Comparison of ENCODE assay signal across 8 cellular contexts in the genomic region with DNA sequence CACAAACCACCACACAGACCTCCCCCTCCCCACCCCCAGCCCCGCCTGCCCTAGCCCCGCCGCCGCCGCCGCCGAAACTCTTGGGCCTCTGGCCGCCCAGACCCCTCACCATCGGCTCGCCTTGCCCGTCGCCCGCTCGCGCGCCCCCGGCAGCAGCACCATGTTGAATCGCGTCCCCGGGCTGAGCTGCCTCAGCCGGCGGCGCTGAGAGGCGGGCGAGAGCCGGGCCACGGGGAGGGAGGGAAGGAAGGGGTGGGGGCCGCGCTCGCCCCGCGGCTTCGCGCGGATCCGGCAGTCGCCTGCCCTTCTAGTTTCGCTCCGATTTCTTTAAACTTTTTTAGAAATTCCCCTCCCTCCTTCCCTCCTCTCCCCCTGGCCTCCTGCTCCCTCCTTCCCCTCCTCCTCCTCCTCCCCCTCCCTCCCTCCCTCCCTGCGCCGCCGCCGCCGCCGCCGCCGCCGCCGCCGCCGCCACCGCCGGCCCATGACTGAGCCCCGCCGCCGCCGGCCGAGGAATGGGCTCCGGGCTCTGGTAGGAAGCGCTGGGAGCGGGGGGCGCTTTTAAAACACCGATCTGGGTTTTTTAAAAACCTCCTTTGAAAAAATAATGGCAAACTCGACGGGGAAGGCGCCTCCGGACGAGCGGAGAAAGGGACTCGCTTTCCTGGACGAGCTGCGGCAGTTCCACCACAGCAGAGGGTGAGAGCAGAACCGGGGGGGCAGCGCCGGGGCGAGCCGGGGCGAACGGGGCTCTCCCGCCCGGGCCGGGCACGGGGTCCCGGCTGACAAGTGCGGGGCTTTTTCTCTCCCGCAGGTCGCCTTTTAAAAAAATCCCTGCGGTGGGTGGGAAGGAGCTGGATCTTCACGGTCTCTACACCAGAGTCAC. TPM values are rescaled to one million over a fixed set of nuclear protein-coding genes. Genes with fewer than 3 reads are reported as not detected.
A peak's percentile ranks its signal among the peaks of the same experiment; 100 is the strongest.
DNase-seq lines count a peak whose midpoint lies in the region; ATAC-seq and TF ChIP-seq lines count a peak whose summit lies in the region.

Gene ARID2 (plus strand): TSS at position 474 of the 883 bp plus-strand sequence. CDS start 131 bp downstream, at position 605.

- intact Hi-C loops in natural killer cell (cut with micrococcal nuclease), result loop anchor here (5.0 kb wide), 4 partner anchors 488 to 643 kb away; partner anchors contain the start of genes ANO6, SLC38A1 and SLC38A2

- DNase-seq in fibroblast of peridontal ligament (ENCODE audit: extremely low read depth), result peak; percentile 68
- DNase-seq in natural killer cell, result peak; percentile 71
- DNase-seq in stimulated activated naive CD4-positive, alpha-beta T cell (lab: John Stamatoyannopoulos, UW), result peak; percentile 62 to 85 (median 72)

- peaks cover 0 to 33% (median 13%) of the 10 kb centered on the region in 11 experiments; a peak in 13 of 22 replicates for H3K36me3 ChIP-seq in BLaER1 treated with 17β-estradiol and CSF1 and Interleukin-3, amounts not matched to agents 10 nM and 100 nM

- peak within 1 kb of the TSS; percentile 99 for H3K27ac Mint-ChIP-seq in activated T-helper 17 cell treated with anti-CD3 and anti-CD28 coated beads, Interleukin-2, amount 50 U/mL, for 72 hours
- H3K27ac Mint-ChIP-seq in natural killer cell, result peak within 1 kb of the TSS; percentile 100

- H3K9ac ChIP-seq in BLaER1 treated with 17β-estradiol and CSF1 and Interleukin-3, amounts not matched to agents 10 nM and 100 nM, result peak within 1 kb of the TSS; percentile 96 to 100 (median 99)

- H3K4me1 Mint-ChIP-seq in activated T-helper 17 cell treated with anti-CD3 and anti-CD28 coated beads, Interleukin-2, amount 50 U/mL, for 72 hours, result peaks cover 10% of the 10 kb centered on the region
- peaks cover 52 to 63% of the 10 kb centered on the region in 2 donors for H3K4me1 Mint-ChIP-seq in natural killer cell

- TF ChIP-seq CTCF in natural killer cell (IDR thresholded peaks at IDR 0.05), result no peak

- ATAC-seq in GM19372 (IDR thresholded peaks at IDR 0.05; ENCODE audit: low read depth, unreplicated experiment) (peak; percentile 3), HG03521 (IDR thresholded peaks at IDR 0.05; ENCODE audit: unreplicated experiment) (peak; percentile 8), natural killer cell (peak; percentile 20 to 43 (median 34))
- peak; percentile 39 for ATAC-seq in activated T-helper 17 cell treated with anti-CD3 and anti-CD28 coated beads, Interleukin-2, amount 50 U/mL, for 72 hours (replicated peaks)

- H3K27ac ChIP-seq in BLaER1 treated with 17β-estradiol and CSF1 and Interleukin-3, amounts not matched to agents 10 nM and 100 nM, result peak within 1 kb of the TSS; percentile 96 to 100 (median 99)

- H3K27me3 Mint-ChIP-seq in activated T-helper 17 cell treated with anti-CD3 and anti-CD28 coated beads, Interleukin-2, amount 50 U/mL, for 72 hours, result no peaks in the 10 kb centered on the region
- H3K27me3 Mint-ChIP-seq in natural killer cell (ENCODE audit: low read depth in 2 of 2), result no peaks in the 10 kb centered on the region

- H3K36me3 Mint-ChIP-seq in activated T-helper 17 cell treated with anti-CD3 and anti-CD28 coated beads, Interleukin-2, amount 50 U/mL, for 72 hours (ENCODE audit: low read depth), result peaks cover 44% of the 10 kb centered on the region
- peaks cover 6% of the 10 kb centered on the region for H3K36me3 Mint-ChIP-seq in natural killer cell

- H3K27me3 ChIP-seq in BLaER1 treated with 17β-estradiol and CSF1 and Interleukin-3, amounts not matched to agents 10 nM and 100 nM, result no peaks in the 10 kb centered on the region

- peaks cover 5 to 34% (median 20%) of the 10 kb centered on the region in 10 experiments for H3K4me1 ChIP-seq in BLaER1 treated with 17β-estradiol and CSF1 and Interleukin-3, amounts not matched to agents 10 nM and 100 nM

- peak within 1 kb of the TSS; percentile 81 to 98 (median 93) for H3K4me3 ChIP-seq in BLaER1 treated with 17β-estradiol and CSF1 and Interleukin-3, amounts not matched to agents 10 nM and 100 nM

- peak within 1 kb of the TSS; percentile 67 to 97 (median 87) for H3K4me2 ChIP-seq in BLaER1 treated with 17β-estradiol and CSF1 and Interleukin-3, amounts not matched to agents 10 nM and 100 nM

- H3K9me3 ChIP-seq in BLaER1 treated with 17β-estradiol and CSF1 and Interleukin-3, amounts not matched to agents 10 nM and 100 nM (replicated peaks in 1 of 11), result no peaks in the 10 kb centered on the region

- no peaks in the 10 kb centered on the region for H3K9me3 Mint-ChIP-seq in activated T-helper 17 cell treated with anti-CD3 and anti-CD28 coated beads, Interleukin-2, amount 50 U/mL, for 72 hours
- H3K9me3 Mint-ChIP-seq in natural killer cell, result no peaks in the 10 kb centered on the region

- H3K4me3 Mint-ChIP-seq in activated T-helper 17 cell treated with anti-CD3 and anti-CD28 coated beads, Interleukin-2, amount 50 U/mL, for 72 hours, result peak within 1 kb of the TSS; percentile 84
- H3K4me3 Mint-ChIP-seq in natural killer cell, result peak within 1 kb of the TSS; percentile 100

- peaks cover 0 to 36% (median 26%) of the 10 kb centered on the region in 11 experiments; a peak in 13 of 22 replicates for H4K20me1 ChIP-seq in BLaER1 treated with 17β-estradiol and CSF1 and Interleukin-3, amounts not matched to agents 10 nM and 100 nM

TF ChIP-seq in PFSK-1, 5 proteins besides CTCF, POLR2A, EP300 and RAD21:
- peak; percentile 44; the same call in 1 of the 2 replicates for TF ChIP-seq POLR2AphosphoS5 (IDR thresholded peaks at IDR 0.05; ENCODE audit: low read depth, low read length)
- TF ChIP-seq SIN3A (IDR thresholded peaks at IDR 0.05; ENCODE audit: borderline replicate concordance, insufficient read depth, low read length), result no peak
- TF ChIP-seq TAF1 (IDR thresholded peaks at IDR 0.05; ENCODE audit: borderline replicate concordance, insufficient read depth, low read length), result no peak
- TF ChIP-seq REST (IDR thresholded peaks at IDR 0.05; ENCODE audit: insufficient read depth in 1 of 2, low read depth in 2 of 2, low read length in 2 of 2), result no peak
- TF ChIP-seq FOXP2 (optimal IDR thresholded peaks at IDR 0.05; ENCODE audit: borderline replicate concordance, extremely low read depth, extremely low read length, insufficient read depth), result no peak

RNA-seq across cellular contexts. Expression of gene ARID2, which starts in this region (rescaled TPM):
- 7.5 TPM for polyA plus RNA-seq in PFSK-1 (2012; ENCODE audit: insufficient read length, low read depth)
- 10 to 100 TPM; 29.0 to 33.6 TPM for total RNA-seq in activated T-helper 17 cell treated with anti-CD3 and anti-CD28 coated beads, Interleukin-2, amount 50 U/mL, for 72 hours
- 10 to 100 TPM; 75.2 to 95.7 (median 79.8) TPM for total RNA-seq in natural killer cell

Comparison
In these comparisons a context has a peak if more than half of its experiments do, and no peak if none do; other contexts are left out.
1. Peak in every context shown above with its lines: DNase-seq, ATAC-seq, H3K4me3 ChIP-seq and H3K27ac ChIP-seq.